Comparison of ENCODE assay signal across 27 cellular contexts in the genomic region with DNA sequence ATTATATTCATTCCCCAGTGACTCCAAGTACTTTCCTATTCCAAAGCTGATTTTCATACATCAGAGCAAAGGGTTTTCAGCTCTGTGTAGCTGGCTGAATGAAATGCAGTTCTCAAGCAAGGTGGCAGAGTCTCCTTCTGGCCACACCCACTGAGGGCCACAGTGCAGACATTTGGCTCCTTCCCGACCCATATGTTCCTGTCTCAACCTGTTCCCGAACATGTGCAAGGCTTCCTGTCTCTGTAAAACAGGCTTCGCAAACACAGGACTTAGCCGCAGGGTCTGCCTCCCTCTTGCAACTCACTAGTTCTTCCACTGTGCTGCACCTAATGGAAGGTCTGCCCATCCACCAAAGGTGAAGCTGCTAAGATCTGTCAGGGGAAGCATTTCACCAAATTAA.
"Had no signal": no experiment of that assay in that cellular context is flagged by ENCODE, and none has a peak within 500 bp of the region (broad histone marks: within the 10 kb centered on the region; RNA-seq: fewer than 3 reads in every experiment).

No MANE protein-coding gene starts in this region.

- H3K27me3 ChIP-seq: cardiac muscle cell, heart left ventricle, left lung, ovary, sigmoid colon, vagina had no signal

- H3K27ac Mint-ChIP-seq: activated CD4-positive, alpha-beta T cell treated with anti-CD3 and anti-CD28 coated beads for 36 hours; activated naive CD4-positive, alpha-beta T cell treated with anti-CD3 and anti-CD28 coated beads, Interleukin-2, amount 50 U/mL, for 24 hours; activated naive CD8-positive, alpha-beta T cell treated with anti-CD3 and anti-CD28 coated beads, Interleukin-2, amount 50 U/mL, for 24 hours; activated T-cell treated with anti-CD3 and anti-CD28 coated beads, Interleukin-2, amount 50 U/mL, for 24 hours; activated T-helper 2 cell treated with anti-CD3 and anti-CD28 coated beads, Interferon-gamma antibody, Interleukin-2, Interleukin-4, amounts not matched to agents 10 μg/mL and 5 μg/mL and 100 μg/mL, durations not matched to agents 14 hours and 24 hours and 36 hours; stimulated activated memory B cell treated with anti-CD40 and anti-IgM and Interleukin-4, amounts not matched to agents 10 μg/mL and 1 μg/mL and 100 μg/mL, for 72 hours; stimulated activated naive CD8-positive, alpha-beta T cell treated with anti-CD3 and anti-CD28 coated beads, Interleukin-15, amount 100 ng/mL, for 72 hours; T-cell; type B pancreatic cell had no signal

- H3K4me1 ChIP-seq: heart left ventricle, left lung, psoas muscle, sigmoid colon, vagina had no signal

- H3K27me3 Mint-ChIP-seq: activated CD4-positive, alpha-beta T cell treated with anti-CD3 and anti-CD28 coated beads for 36 hours; activated naive CD4-positive, alpha-beta T cell treated with anti-CD3 and anti-CD28 coated beads, Interleukin-2, amount 50 U/mL, for 24 hours; activated naive CD8-positive, alpha-beta T cell treated with anti-CD3 and anti-CD28 coated beads, Interleukin-2, amount 50 U/mL, for 24 hours; stimulated activated memory B cell treated with anti-CD40 and anti-IgM and Interleukin-4, amounts not matched to agents 10 μg/mL and 1 μg/mL and 100 μg/mL, for 72 hours; stimulated activated naive CD8-positive, alpha-beta T cell treated with anti-CD3 and anti-CD28 coated beads, Interleukin-15, amount 100 ng/mL, for 72 hours; type B pancreatic cell had no signal

- H3K9me3 ChIP-seq: heart left ventricle, left lung, ovary, psoas muscle, sigmoid colon, vagina had no signal

- H3K36me3 ChIP-seq: cardiac muscle cell, heart left ventricle, left lung, ovary, sigmoid colon, vagina had no signal

- H3K4me3 ChIP-seq: cardiac muscle cell, coronary artery, dorsolateral prefrontal cortex, heart left ventricle, left lung, ovary, psoas muscle, sigmoid colon, vagina had no signal

- H3K36me3 Mint-ChIP-seq: activated naive CD4-positive, alpha-beta T cell treated with anti-CD3 and anti-CD28 coated beads, Interleukin-2, amount 50 U/mL, for 24 hours; stimulated activated memory B cell treated with anti-CD40 and anti-IgM and Interleukin-4, amounts not matched to agents 10 μg/mL and 1 μg/mL and 100 μg/mL, for 72 hours; T-cell; type B pancreatic cell had no signal

- ATAC-seq: activated CD4-positive, alpha-beta T cell treated with anti-CD3 and anti-CD28 coated beads for 36 hours; activated naive CD8-positive, alpha-beta T cell treated with anti-CD3 and anti-CD28 coated beads, Interleukin-2, amount 50 U/mL, for 24 hours; heart left ventricle; left lung; psoas muscle; stimulated activated memory B cell treated with anti-CD40 and anti-IgM and Interleukin-4, amounts not matched to agents 10 μg/mL and 1 μg/mL and 100 μg/mL, for 72 hours; stimulated activated naive CD8-positive, alpha-beta T cell treated with anti-CD3 and anti-CD28 coated beads, Interleukin-15, amount 100 ng/mL, for 72 hours; T-cell had no signal

- DNase-seq: activated CD4-positive, alpha-beta T cell treated with anti-CD3 and anti-CD28 coated beads for 36 hours; activated CD4-positive, alpha-beta T cell treated with anti-CD3 and anti-CD28 coated beads, Interleukin-2, amount 50 U/mL, for 48 hours; activated CD4-positive, CD25-positive, alpha-beta regulatory T cell; activated CD8-positive, alpha-beta memory T cell treated with anti-CD3 and anti-CD28 coated beads, Interleukin-2, amount 50 U/mL, for 48 hours; activated naive CD8-positive, alpha-beta T cell treated with anti-CD3 and anti-CD28 coated beads, Interleukin-2, amount 50 U/mL, for 24 hours; activated T-cell treated with anti-CD3 and anti-CD28 coated beads, Interleukin-2, amount 50 U/mL, for 24 hours; amygdala; dorsolateral prefrontal cortex; effector memory CD4-positive, alpha-beta T cell; foreskin fibroblast; heart left ventricle; left lung; ovary; psoas muscle; sigmoid colon; small intestine; stimulated activated CD4-positive, alpha-beta T cell treated with anti-CD3 and anti-CD28 coated beads, Interleukin-4, amount 100 ng/mL, for 24 hours; stimulated activated naive CD8-positive, alpha-beta T cell treated with anti-CD3 and anti-CD28 coated beads, Interleukin-15, amount 100 ng/mL, for 72 hours; substantia nigra; T-cell had no signal

- H3K4me1 Mint-ChIP-seq: activated CD4-positive, alpha-beta T cell treated with anti-CD3 and anti-CD28 coated beads for 36 hours; activated naive CD4-positive, alpha-beta T cell treated with anti-CD3 and anti-CD28 coated beads, Interleukin-2, amount 50 U/mL, for 24 hours; stimulated activated memory B cell treated with anti-CD40 and anti-IgM and Interleukin-4, amounts not matched to agents 10 μg/mL and 1 μg/mL and 100 μg/mL, for 72 hours; stimulated activated naive CD8-positive, alpha-beta T cell treated with anti-CD3 and anti-CD28 coated beads, Interleukin-15, amount 100 ng/mL, for 72 hours had no signal

- FAIRE-seq: small intestine had no signal

- H3K27ac ChIP-seq: cardiac muscle cell, coronary artery, dorsolateral prefrontal cortex, heart left ventricle, left lung, ovary, psoas muscle, sigmoid colon, vagina had no signal

- H3K9me3 Mint-ChIP-seq: activated naive CD4-positive, alpha-beta T cell treated with anti-CD3 and anti-CD28 coated beads, Interleukin-2, amount 50 U/mL, for 24 hours; activated naive CD8-positive, alpha-beta T cell treated with anti-CD3 and anti-CD28 coated beads, Interleukin-2, amount 50 U/mL, for 24 hours; activated T-cell treated with anti-CD3 and anti-CD28 coated beads, Interleukin-2, amount 50 U/mL, for 24 hours; activated T-helper 2 cell treated with anti-CD3 and anti-CD28 coated beads, Interferon-gamma antibody, Interleukin-2, Interleukin-4, amounts not matched to agents 10 μg/mL and 5 μg/mL and 100 μg/mL, durations not matched to agents 14 hours and 24 hours and 36 hours; stimulated activated memory B cell treated with anti-CD40 and anti-IgM and Interleukin-4, amounts not matched to agents 10 μg/mL and 1 μg/mL and 100 μg/mL, for 72 hours; stimulated activated naive CD8-positive, alpha-beta T cell treated with anti-CD3 and anti-CD28 coated beads, Interleukin-15, amount 100 ng/mL, for 72 hours; type B pancreatic cell had no signal

- H3K4me3 Mint-ChIP-seq: activated CD4-positive, alpha-beta T cell treated with anti-CD3 and anti-CD28 coated beads for 36 hours; activated naive CD4-positive, alpha-beta T cell treated with anti-CD3 and anti-CD28 coated beads, Interleukin-2, amount 50 U/mL, for 24 hours; activated naive CD8-positive, alpha-beta T cell treated with anti-CD3 and anti-CD28 coated beads, Interleukin-2, amount 50 U/mL, for 24 hours; activated T-cell treated with anti-CD3 and anti-CD28 coated beads, Interleukin-2, amount 50 U/mL, for 24 hours; stimulated activated memory B cell treated with anti-CD40 and anti-IgM and Interleukin-4, amounts not matched to agents 10 μg/mL and 1 μg/mL and 100 μg/mL, for 72 hours; stimulated activated naive CD8-positive, alpha-beta T cell treated with anti-CD3 and anti-CD28 coated beads, Interleukin-15, amount 100 ng/mL, for 72 hours; T-cell; type B pancreatic cell had no signal
